9 cellular contexts compared by ENCODE assay signal in the genomic region with DNA sequence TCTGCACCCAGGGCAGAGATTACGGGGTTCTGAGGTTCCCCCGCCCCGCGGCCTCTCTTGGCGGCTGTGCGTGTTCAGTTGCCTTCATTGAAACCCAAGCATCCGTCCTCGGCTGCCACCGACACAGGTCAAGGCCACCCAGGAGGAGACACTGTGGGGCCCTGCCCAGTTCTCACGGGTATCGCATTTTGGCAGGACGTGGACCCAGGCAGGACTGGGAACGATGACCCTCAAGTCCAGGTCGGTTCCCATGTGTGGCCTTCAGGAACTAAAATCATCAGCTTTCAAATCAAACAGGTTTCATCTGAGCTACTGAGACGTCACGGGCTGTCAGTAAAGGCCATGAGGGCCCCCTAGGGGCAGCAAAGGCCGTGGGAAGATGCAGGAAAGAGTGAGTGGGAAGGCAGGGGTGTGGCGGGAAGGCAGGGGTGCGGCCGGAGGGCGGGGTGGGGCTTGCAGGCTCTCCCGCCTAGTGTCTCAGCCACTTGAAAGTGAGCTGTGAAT. TPM values are rescaled to one million over a fixed set of nuclear protein-coding genes. Genes with fewer than 3 reads are reported as not detected.
A peak's percentile ranks its signal among the peaks of the same experiment; 100 is the strongest.
DNase-seq lines count a peak whose midpoint lies in the region; ATAC-seq lines count a peak whose summit lies in the region.
"Had no signal": no experiment of that assay in that cellular context is flagged by ENCODE, and none has a peak within 500 bp of the region (broad histone marks: within the 10 kb centered on the region; RNA-seq: fewer than 3 reads in every experiment).

No MANE protein-coding gene starts in this region.

- DNase-seq in DMS 273 (lab: John Stamatoyannopoulos, UW; ENCODE audit: unreplicated experiment), result peak; percentile 43
- no peak for DNase-seq in DMS 273 treated with DMSO at 0.1 percent for 48 hours (lab: John Stamatoyannopoulos, UW)
- peak; percentile 32 for DNase-seq in HuH-7 (ENCODE audit: low spot score)
- DNase-seq in activated naive CD4-positive, alpha-beta T cell treated with anti-CD3 and anti-CD28 coated beads, Interleukin-2, amount 50 U/mL, for 72 hours (ENCODE audit: low spot score in 2 of 2), result peak; percentile 47 to 53
- DNase-seq in pons (ENCODE audit: low spot score), result peak; percentile 15
- no peak for DNase-seq in D341Med (ENCODE audit: low spot score)
- DNase-seq in GOT3 (lab: John Stamatoyannopoulos, UW), result no peak
- DNase-seq in dedifferentiated amniotic fluid mesenchymal stem cell (ENCODE audit: extremely low spot score), result no peak
- DNase-seq: NK-92 treated with Interleukin-12 subunit alpha and Interleukin-12 subunit beta, amount 100 ng/mL, for 24 hours had no signal

- no peaks in the 10 kb centered on the region for H3K36me3 Mint-ChIP-seq in activated naive CD4-positive, alpha-beta T cell treated with anti-CD3 and anti-CD28 coated beads, Interleukin-2, amount 50 U/mL, for 72 hours

- peak; percentile 21 to 33 for ATAC-seq in activated naive CD4-positive, alpha-beta T cell treated with anti-CD3 and anti-CD28 coated beads, Interleukin-2, amount 50 U/mL, for 72 hours

- H3K27ac Mint-ChIP-seq in activated naive CD4-positive, alpha-beta T cell treated with anti-CD3 and anti-CD28 coated beads, Interleukin-2, amount 50 U/mL, for 72 hours, result peak overlapping the region in 1 of 2 donors; percentile 36

- no peaks in the 10 kb centered on the region for H3K9me3 Mint-ChIP-seq in activated naive CD4-positive, alpha-beta T cell treated with anti-CD3 and anti-CD28 coated beads, Interleukin-2, amount 50 U/mL, for 72 hours

RNA-seq across cellular contexts. Expression of gene C1orf174, which starts 7.0 kb away (rescaled TPM):
- total RNA-seq in activated naive CD4-positive, alpha-beta T cell treated with anti-CD3 and anti-CD28 coated beads, Interleukin-2, amount 50 U/mL, for 72 hours, result 10 to 100 TPM; 28.9 to 34.7 TPM

RNA-seq across cellular contexts. Expression of gene DFFB, which starts 49.8 kb away (rescaled TPM):
- 10 to 100 TPM; 12.0 TPM for total RNA-seq in activated naive CD4-positive, alpha-beta T cell treated with anti-CD3 and anti-CD28 coated beads, Interleukin-2, amount 50 U/mL, for 72 hours

RNA-seq across cellular contexts. Expression of gene CEP104, which starts 50.1 kb away (rescaled TPM):
- total RNA-seq in activated naive CD4-positive, alpha-beta T cell treated with anti-CD3 and anti-CD28 coated beads, Interleukin-2, amount 50 U/mL, for 72 hours, result 10 to 100 TPM; 26.9 to 28.3 TPM

Comparison
In these comparisons a context has a peak if more than half of its experiments do, and no peak if none do; other contexts are left out.
1. DNase-seq: peak in DMS 273 (single experiment), HuH-7 (single experiment), activated naive CD4-positive, alpha-beta T cell treated with anti-CD3 and anti-CD28 coated beads, Interleukin-2, amount 50 U/mL, for 72 hours (2 of 2) and pons (single experiment); none in DMS 273 treated with DMSO at 0.1 percent for 48 hours (single experiment), D341Med (single experiment), GOT3 (single experiment) and dedifferentiated amniotic fluid mesenchymal stem cell (single experiment).